17 cellular contexts compared by ENCODE assay signal in genomic region chr14:89920041-89920440, GRCh38. TPM values are rescaled to one million over a fixed set of nuclear protein-coding genes. Genes with fewer than 3 reads are reported as not detected.
DNase-seq lines count a peak whose midpoint lies in the region; ATAC-seq and TF ChIP-seq lines count a peak whose summit lies in the region.
"Had no signal": no experiment of that assay in that cellular context is flagged by ENCODE, and none has a peak within 500 bp of the region (broad histone marks: within the 10 kb centered on the region; RNA-seq: fewer than 3 reads in every experiment).

No MANE protein-coding gene starts in this region.

- H3K79me1 ChIP-seq in IMR-90 (ENCODE audit: low read depth in 1 of 2, low read length in 2 of 2), result peaks cover 0 to 6% of the 10 kb centered on the region in 2 experiments; a peak in 2 of 4 replicates

- CTCF ChIA-PET in A673 (lab: Charles Lee) (no interaction called here), IMR-90 (lab: Yijun Ruan, JAX) (no interaction called here)

- dilution Hi-C loops in IMR-90 (cut with HindIII; ENCODE audit: low sequenced_read_pairs, unreplicated experiment), result no loop called here

- in situ Hi-C loops in IMR-90 (cut with MboI; ENCODE audit: low sequenced_read_pairs), result no loop called here

- H3K9me3 ChIP-seq in A673 (ENCODE audit: low read depth, low read length, poor library complexity, severe bottlenecking) (no peaks in the 10 kb centered on the region), IMR-90 (ENCODE audit: control insufficient read depth, insufficient read depth, low read length) (no peaks in the 10 kb centered on the region)

- H3K4me1 Mint-ChIP-seq in mesothelial cell of epicardium (peaks cover 18% of the 10 kb centered on the region), progenitor cell of endocrine pancreas (ENCODE audit: low read depth) (peaks cover 1% of the 10 kb centered on the region)
- H3K4me1 Mint-ChIP-seq in stimulated activated effector memory CD8-positive, alpha-beta T cell treated with anti-CD3 and anti-CD28 coated beads, Interleukin-12 subunit alpha, Interleukin-12 subunit beta, amount 100 ng/mL, for 72 hours, result no peaks in the 10 kb centered on the region

- peaks cover 34% of the 10 kb centered on the region for H3K9me1 ChIP-seq in IMR-90 (ENCODE audit: insufficient read depth, low read length)

- no peak for TF ChIP-seq POLR2A in IMR-90 (IDR thresholded peaks at IDR 0.05; ENCODE audit: low read depth, low read length)

- H3K23ac ChIP-seq in IMR-90 (ENCODE audit: low read depth, low read length), result peak overlapping the region; percentile 86

- H2AFZ ChIP-seq in IMR-90 (replicated peaks; ENCODE audit: low read length, poor library complexity), result no peak overlapping the region
- H2AFZ ChIP-seq: GM23338 had no signal

- H2AK9ac ChIP-seq in IMR-90 (replicated peaks; ENCODE audit: low read depth, low read length, poor library complexity), result no peak overlapping the region

- no peak overlapping the region for H3K4me3 Mint-ChIP-seq in mesothelial cell of epicardium
- H3K4me3 Mint-ChIP-seq in progenitor cell of endocrine pancreas (ENCODE audit: low read depth), result no peak overlapping the region
- H3K4me3 Mint-ChIP-seq in stimulated activated effector memory CD8-positive, alpha-beta T cell treated with anti-CD3 and anti-CD28 coated beads, Interleukin-12 subunit alpha, Interleukin-12 subunit beta, amount 100 ng/mL, for 72 hours, result no peak overlapping the region
- H3K4me3 Mint-ChIP-seq: B cell; CD4-positive, alpha-beta T cell; GM23338 had no signal

- TF ChIP-seq RAD21 in IMR-90 (IDR thresholded peaks at IDR 0.05; ENCODE audit: low read length), result no peak

- peak overlapping the region; percentile 94 for H2BK5ac ChIP-seq in IMR-90 (ENCODE audit: low read depth, low read length, poor library complexity, severe bottlenecking)

- H3K4me1 ChIP-seq in A673 (ENCODE audit: insufficient read depth, low read length, poor library complexity, severe bottlenecking) (peaks cover 5% of the 10 kb centered on the region), IMR-90 (ENCODE audit: control insufficient read depth, insufficient read depth, low read length) (peaks cover 22% of the 10 kb centered on the region)

- no peak overlapping the region for H3K4me2 ChIP-seq in IMR-90 (ENCODE audit: low read depth, low read length)
- H3K4me2 ChIP-seq: GM23338 had no signal

- TF ChIP-seq CTCF in A673 (conservative IDR thresholded peaks at IDR 0.05; ENCODE audit: low read depth, low read length), result no peak
- TF ChIP-seq CTCF in IMR-90 (conservative IDR thresholded peaks at IDR 0.05; ENCODE audit: low read depth, low read length), result no peak
- no peak for TF ChIP-seq CTCF in mesothelial cell of epicardium (IDR thresholded peaks at IDR 0.05; ENCODE audit: unreplicated experiment)
- TF ChIP-seq CTCF in progenitor cell of endocrine pancreas (IDR thresholded peaks at IDR 0.05; ENCODE audit: unreplicated experiment), result no peak

- H3K9ac ChIP-seq in IMR-90 (ENCODE audit: low read depth, low read length), result no peak overlapping the region

- H3K36me3 ChIP-seq in A673 (ENCODE audit: insufficient read depth, low read length, poor library complexity, severe bottlenecking), result no peaks in the 10 kb centered on the region
- no peaks in the 10 kb centered on the region for H3K36me3 ChIP-seq in IMR-90 (ENCODE audit: control insufficient read depth, insufficient read depth, low read length)

- peak overlapping the region; percentile 90 for H3K14ac ChIP-seq in IMR-90 (replicated peaks; ENCODE audit: low read depth, low read length)

- WGBS in IMR-90 (ENCODE audit: extremely low coverage in 2 of 2, insufficient read length in 1 of 2), 2 experiments, result no CpG with 5 or more reads among the region's 2 CpGs

- H3K27ac Mint-ChIP-seq in mesothelial cell of epicardium (peak overlapping the region; percentile 70), progenitor cell of endocrine pancreas (no peak overlapping the region)
- H3K27ac Mint-ChIP-seq in stimulated activated effector memory CD8-positive, alpha-beta T cell treated with anti-CD3 and anti-CD28 coated beads, Interleukin-12 subunit alpha, Interleukin-12 subunit beta, amount 100 ng/mL, for 72 hours, result no peak overlapping the region
- H3K27ac Mint-ChIP-seq: B cell; CD4-positive, alpha-beta T cell; GM23338 had no signal

- peak overlapping the region; percentile 33 for H2AK5ac ChIP-seq in IMR-90 (ENCODE audit: low read depth, low read length)

- peak overlapping the region; percentile 99 for H2BK20ac ChIP-seq in IMR-90 (ENCODE audit: low read depth, low read length)

- POLR2A ChIA-PET in A673 (lab: Charles Lee; ENCODE audit: low non-redundant PET) (no interaction called here), IMR-90 (lab: Charles Lee; ENCODE audit: unreplicated experiment) (interaction anchor here (0.5 kb wide), 1 partner anchor 268 kb away, joined by 3 read pairs; no protein-coding TSS in a partner anchor)

- H3K9me3 Mint-ChIP-seq in mesothelial cell of epicardium (no peaks in the 10 kb centered on the region), progenitor cell of endocrine pancreas (ENCODE audit: low read depth) (no peaks in the 10 kb centered on the region)
- no peaks in the 10 kb centered on the region for H3K9me3 Mint-ChIP-seq in stimulated activated effector memory CD8-positive, alpha-beta T cell treated with anti-CD3 and anti-CD28 coated beads, Interleukin-12 subunit alpha, Interleukin-12 subunit beta, amount 100 ng/mL, for 72 hours
- H3K9me3 Mint-ChIP-seq: CD4-positive, alpha-beta T cell; GM23338 had no signal

- H3K27me3 Mint-ChIP-seq in mesothelial cell of epicardium (ENCODE audit: low read depth) (no peaks in the 10 kb centered on the region), progenitor cell of endocrine pancreas (no peaks in the 10 kb centered on the region)

- H3K27me3 ChIP-seq in A673 (replicated peaks; ENCODE audit: insufficient read depth, low read depth, low read length, poor library complexity) (no peaks in the 10 kb centered on the region), IMR-90 (ENCODE audit: control insufficient read depth, insufficient read depth, low read length) (no peaks in the 10 kb centered on the region)

- intact Hi-C loops in A673 (cut with micrococcal nuclease; ENCODE audit: unreplicated experiment) (no loop called here), IMR-90 (cut with micrococcal nuclease) (no loop called here)

- H3K18ac ChIP-seq in IMR-90 (ENCODE audit: low read depth, low read length), result peak overlapping the region; percentile 42

- peak overlapping the region; percentile 59 to 84; a peak in 3 of 4 replicates for H4K8ac ChIP-seq in IMR-90 (ENCODE audit: low read depth in 2 of 2, low read length in 2 of 2)

- ATAC-seq in IMR-90 (ENCODE audit: low read depth) (peak; percentile 21; the same call in 1 of the 2 replicates), HG03139 (IDR thresholded peaks at IDR 0.05; ENCODE audit: unreplicated experiment) (no peak)
- ATAC-seq in stimulated activated effector memory CD8-positive, alpha-beta T cell treated with anti-CD3 and anti-CD28 coated beads, Interleukin-12 subunit alpha, Interleukin-12 subunit beta, amount 100 ng/mL, for 72 hours, result no peak
- ATAC-seq: GM23338, HepG2 had no signal

- no TSS peak for BruUV-seq in A673 (replicated peaks; lab: Mats Ljungman, UMichigan)
- no TSS peak for BruUV-seq in IMR-90 (replicated peaks; lab: Mats Ljungman, UMichigan)

- H3K36me3 Mint-ChIP-seq in mesothelial cell of epicardium (no peaks in the 10 kb centered on the region), progenitor cell of endocrine pancreas (ENCODE audit: insufficient read depth) (peaks cover 4% of the 10 kb centered on the region)
- no peaks in the 10 kb centered on the region for H3K36me3 Mint-ChIP-seq in stimulated activated effector memory CD8-positive, alpha-beta T cell treated with anti-CD3 and anti-CD28 coated beads, Interleukin-12 subunit alpha, Interleukin-12 subunit beta, amount 100 ng/mL, for 72 hours

- DNase-seq in A673 (ENCODE audit: low spot score) (no peak), IMR-90 (peak; percentile 70), dedifferentiated amniotic fluid mesenchymal stem cell (ENCODE audit: extremely low spot score) (peak; percentile 49), mesothelial cell of epicardium (ENCODE audit: low spot score in 2 of 2, unreplicated experiment in 2 of 2) (no peak), progenitor cell of endocrine pancreas (ENCODE audit: low spot score, unreplicated experiment) (no peak)
- no peak for DNase-seq in stimulated activated effector memory CD8-positive, alpha-beta T cell treated with anti-CD3 and anti-CD28 coated beads, Interleukin-12 subunit alpha, Interleukin-12 subunit beta, amount 100 ng/mL, for 72 hours (ENCODE audit: low spot score in 2 of 2)
- DNase-seq: 8988T; ACHN; C1 segment of cervical spinal cord; CD4-positive, alpha-beta T cell; DMS79 treated with DMSO at 0.1 percent for 48 hours; GDM1; H7 had no signal

- H4K5ac ChIP-seq in IMR-90 (ENCODE audit: low read depth, low read length), result peak overlapping the region; percentile 19

- H3K4me3 ChIP-seq in A673 (ENCODE audit: low read depth, low read length, poor library complexity, severe bottlenecking), result no peak overlapping the region
- no peak overlapping the region for H3K4me3 ChIP-seq in IMR-90 (ENCODE audit: insufficient read depth, low read depth, low read length)
- H3K4me3 ChIP-seq: GM23338 had no signal

- H3K27ac ChIP-seq in A673 (ENCODE audit: low read depth, low read length, poor library complexity, severe bottlenecking) (peak overlapping the region; percentile 11), IMR-90 (ENCODE audit: insufficient read depth, low read length) (peak overlapping the region; percentile 94; the same call in 1 of the 2 replicates)

- H2BK15ac ChIP-seq in IMR-90 (ENCODE audit: low read depth, low read length), result peak overlapping the region; percentile 72; the same call in 2 of the 3 replicates

- H4K20me1 ChIP-seq in IMR-90 (ENCODE audit: insufficient read depth, low read length), result no peaks in the 10 kb centered on the region

- H4K91ac ChIP-seq in IMR-90 (ENCODE audit: insufficient read depth, low read depth, low read length), result peak overlapping the region; percentile 93

- H3K56ac ChIP-seq in IMR-90 (ENCODE audit: extremely low read depth, insufficient read depth, low read length), result peak overlapping the region; percentile 20; the same call in 1 of the 2 replicates

- H2BK120ac ChIP-seq in IMR-90 (ENCODE audit: low read depth, low read length), result peak overlapping the region; percentile 94

- peak overlapping the region; percentile 97 for H3K4ac ChIP-seq in IMR-90 (ENCODE audit: low read depth, low read length)

RNA-seq across cellular contexts. Expression of gene EFCAB11, which starts 34.5 kb away (rescaled TPM):
- 8.4 and 8.8 TPM in 2 replicates for total RNA-seq in A673 (2021)
- total RNA-seq in IMR-90 (2012; rRNA removed), result 2.2 and 6.1 TPM in 2 replicates
- 4.9 and 5.3 TPM in 2 replicates for polyA plus RNA-seq in IMR-90 (2012; rRNA removed)
- polyA plus RNA-seq in IMR-90 (2012; cell fraction: cytosol; rRNA removed), result 0.58 and 1.8 TPM in 2 replicates
- 0.21 and 1.6 TPM in 2 replicates for polyA plus RNA-seq in IMR-90 (2012; cell fraction: nucleus; rRNA removed; ENCODE audit: low replicate concordance)
- total RNA-seq in mesothelial cell of epicardium, result 9.9 to 14.1 TPM (median 12.2 TPM) in 3 replicates
- 18.1 and 20.8 TPM in 2 replicates for total RNA-seq in progenitor cell of endocrine pancreas

RNA-seq across cellular contexts. Expression of gene TDP1, which starts 35.7 kb away (rescaled TPM):
- total RNA-seq in A673 (2021) (45.6 and 48.0 TPM in 2 replicates), IMR-90 (2012; rRNA removed) (39.2 and 53.1 TPM in 2 replicates), mesothelial cell of epicardium (30.6 to 34.9 TPM (median 30.8 TPM) in 3 replicates), progenitor cell of endocrine pancreas (45.9 and 46.6 TPM in 2 replicates)
- 21.6 and 23.3 TPM in 2 replicates for polyA plus RNA-seq in IMR-90 (2012; rRNA removed)
- 9.7 and 13.0 TPM in 2 replicates for polyA plus RNA-seq in IMR-90 (2012; cell fraction: cytosol; rRNA removed)
- polyA plus RNA-seq in IMR-90 (2012; cell fraction: nucleus; rRNA removed; ENCODE audit: low replicate concordance), result 7.1 and 28.5 TPM in 2 replicates

Comparison
In these comparisons a context has a peak if more than half of its experiments do, and no peak if none do; other contexts are left out.
1. DNase-seq: peak in IMR-90 (single experiment) and dedifferentiated amniotic fluid mesenchymal stem cell (single experiment); none in A673 (single experiment), mesothelial cell of epicardium (0 of 2), progenitor cell of endocrine pancreas (single experiment) and stimulated activated effector memory CD8-positive, alpha-beta T cell treated with anti-CD3 and anti-CD28 coated beads, Interleukin-12 subunit alpha, Interleukin-12 subunit beta, amount 100 ng/mL, for 72 hours (0 of 2).